ENCODE assay signal across 8 cellular contexts in the genomic region with DNA sequence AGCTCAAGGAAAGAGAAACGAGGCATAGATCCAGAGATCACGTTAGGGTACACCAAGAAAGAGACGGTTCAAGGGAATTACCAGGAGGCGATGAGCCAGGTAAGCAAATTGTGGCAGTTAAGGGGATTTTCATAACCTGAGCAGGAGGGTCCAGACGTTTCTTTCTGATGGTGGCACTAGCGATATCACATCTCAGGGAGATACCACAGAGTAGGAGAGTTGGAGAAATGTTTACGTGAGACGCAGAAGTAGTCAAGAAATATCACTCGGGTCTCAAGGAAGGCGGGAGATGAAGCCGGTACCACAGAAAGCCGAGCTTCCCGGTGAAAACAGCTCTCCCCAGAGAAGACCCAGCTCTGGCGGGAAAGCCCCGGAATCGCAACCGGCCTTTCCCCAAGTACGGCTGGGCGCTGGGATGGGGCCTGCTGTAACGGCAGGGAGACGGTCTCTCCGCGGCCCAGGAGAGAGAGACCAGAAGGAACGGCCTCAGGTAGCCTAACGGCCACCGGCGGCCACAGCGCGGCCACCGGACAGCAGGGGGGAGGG. TPM values are rescaled to one million over a fixed set of nuclear protein-coding genes. Genes with fewer than 3 reads are reported as not detected.
A peak's percentile ranks its signal among the peaks of the same experiment; 100 is the strongest.
DNase-seq lines count a peak whose midpoint lies in the region; ATAC-seq and TF ChIP-seq lines count a peak whose summit lies in the region.

No MANE protein-coding gene starts in this region.

- peak overlapping the region; percentile 98 for H3K4me3 Mint-ChIP-seq in Calu3 (ENCODE audit: low read depth, unreplicated experiment)

- H3K4me3 ChIP-seq in choroid plexus epithelial cell (ENCODE audit: low read depth, low read length) (peak overlapping the region; percentile 90), mesodermal cell (ENCODE audit: extremely low read depth, insufficient read depth, low read length, poor library complexity, severe bottlenecking) (peak overlapping the region; percentile 79), stomach smooth muscle (ENCODE audit: low read length in 2 of 2) (peak overlapping the region; percentile 88 to 99)

- 1% methylated on average over 20 to 22 of the region's 30 CpGs for WGBS in mesodermal cell (ENCODE audit: insufficient coverage in 2 of 2), 2 experiments

- peaks cover 25% of the 10 kb centered on the region for H3K36me3 Mint-ChIP-seq in Calu3 (ENCODE audit: insufficient read depth, unreplicated experiment)

- peaks cover 7% of the 10 kb centered on the region for H3K4me1 ChIP-seq in mesodermal cell (ENCODE audit: control insufficient read depth, insufficient read depth, low read length, poor library complexity, severe bottlenecking)
- peaks cover 13% of the 10 kb centered on the region for H3K4me1 ChIP-seq in stomach smooth muscle (ENCODE audit: control insufficient read depth, insufficient read depth, low read length)

- H3K27ac ChIP-seq in mesodermal cell (ENCODE audit: low read depth, low read length, severe bottlenecking) (peak overlapping the region; percentile 96), stomach smooth muscle (ENCODE audit: low read length) (peak overlapping the region; percentile 88)

- peak; percentile 30 for ATAC-seq in GM21447 (IDR thresholded peaks at IDR 0.05; ENCODE audit: unreplicated experiment)
- ATAC-seq in activated CD4-positive, CD25-positive, alpha-beta regulatory T cell treated with anti-CD3 and anti-CD28 coated beads, Interleukin-2, amount 50 U/mL, for 24 hours: peak; percentile 22 to 45

- no peak for DNase-seq in Calu3
- peak; percentile 52 for DNase-seq in HT-29 (ENCODE audit: low spot score)
- peak; percentile 38 for DNase-seq in choroid plexus epithelial cell (ENCODE audit: low read depth)
- DNase-seq in GF-D8 (lab: John Stamatoyannopoulos, UW): no peak

- no TSS peak for BruUV-seq in Calu3 (replicated peaks; lab: Mats Ljungman, UMichigan)

- peaks cover 21% of the 10 kb centered on the region for H3K4me1 Mint-ChIP-seq in Calu3 (ENCODE audit: low read depth, unreplicated experiment)

- intact Hi-C loops in Calu3 (cut with micrococcal nuclease; ENCODE audit: unreplicated experiment): no loop called here

- peak overlapping the region; percentile 95 to 98 for H3K9ac ChIP-seq in stomach smooth muscle (ENCODE audit: low read length in 2 of 2)

- H3K9me3 Mint-ChIP-seq in Calu3 (ENCODE audit: low read depth, unreplicated experiment): no peaks in the 10 kb centered on the region

- H3K9me3 ChIP-seq in mesodermal cell (ENCODE audit: control insufficient read depth, low read length): no peaks in the 10 kb centered on the region
- H3K9me3 ChIP-seq in stomach smooth muscle (ENCODE audit: control insufficient read depth in 2 of 2, low read length in 2 of 2): no peaks in the 10 kb centered on the region

- H3K27me3 ChIP-seq in stomach smooth muscle (ENCODE audit: control insufficient read depth in 1 of 2, insufficient read depth in 2 of 2, low read length in 2 of 2): no peaks in the 10 kb centered on the region

- CTCF ChIA-PET in Calu3 (lab: Charles Lee): interaction anchor here (0.6 to 1.9 kb wide), 2 partner anchors 9 to 14 kb away, joined by 3 to 6 read pairs; partner anchors contain the start of gene PFKM

- H3K36me3 ChIP-seq in mesodermal cell (ENCODE audit: control insufficient read depth, insufficient read depth, low read length): peaks cover 1% of the 10 kb centered on the region
- H3K36me3 ChIP-seq in stomach smooth muscle (ENCODE audit: control insufficient read depth in 2 of 2, insufficient read depth in 2 of 2, low read length in 2 of 2): no peaks in the 10 kb centered on the region

- H3K27ac Mint-ChIP-seq in Calu3 (ENCODE audit: unreplicated experiment): peak overlapping the region; percentile 98

- no peaks in the 10 kb centered on the region for H3K27me3 Mint-ChIP-seq in Calu3 (ENCODE audit: unreplicated experiment)

- TF ChIP-seq CTCF in Calu3 (IDR thresholded peaks at IDR 0.05; ENCODE audit: unreplicated experiment) (no peak), choroid plexus epithelial cell (conservative IDR thresholded peaks at IDR 0.05; ENCODE audit: low read depth, low read length) (no peak)

RNA-seq across cellular contexts. Expression of gene SENP1, which starts 0.5 kb away (rescaled TPM):
- 15.6 and 17.7 TPM in 2 replicates for total RNA-seq in Calu3 (2022)
- 9.4 and 10.6 TPM in 2 replicates for total RNA-seq in HT-29 (2014; rRNA removed; shearing (Covaris generic))
- polyA plus RNA-seq in mesodermal cell (2013, experiment 1 of 2): 19.2 TPM
- 20.4 TPM for polyA plus RNA-seq in mesodermal cell (2013, experiment 2 of 2)

RNA-seq across cellular contexts. Expression of gene PFKM, which starts 13.8 kb away (rescaled TPM):
- total RNA-seq in Calu3 (2022): 33.3 and 39.4 TPM in 2 replicates
- total RNA-seq in HT-29 (2014; rRNA removed; shearing (Covaris generic)): 50.4 and 61.8 TPM in 2 replicates
- 71.5 TPM for polyA plus RNA-seq in mesodermal cell (2013, experiment 1 of 2)
- polyA plus RNA-seq in mesodermal cell (2013, experiment 2 of 2): 65.3 TPM

RNA-seq across cellular contexts. Expression of gene ASB8, which starts 51.9 kb away (rescaled TPM):
- total RNA-seq in Calu3 (2022): 19.2 and 20.4 TPM in 2 replicates
- 18.1 and 22.1 TPM in 2 replicates for total RNA-seq in HT-29 (2014; rRNA removed; shearing (Covaris generic))
- polyA plus RNA-seq in mesodermal cell (2013, experiment 1 of 2): 15.1 TPM
- 13.2 TPM for polyA plus RNA-seq in mesodermal cell (2013, experiment 2 of 2)

Comparison
In these comparisons a context has a peak if more than half of its experiments do, and no peak if none do; other contexts are left out.
1. DNase-seq: peak in HT-29 (single experiment) and choroid plexus epithelial cell (single experiment); none in Calu3 (single experiment) and GF-D8 (single experiment).
2. Peak in every context shown above with its lines, with median percentiles within 50 percentile points of each other: H3K4me3 ChIP-seq.